Comparison of ENCODE assay signal across 18 cellular contexts in the genomic region with DNA sequence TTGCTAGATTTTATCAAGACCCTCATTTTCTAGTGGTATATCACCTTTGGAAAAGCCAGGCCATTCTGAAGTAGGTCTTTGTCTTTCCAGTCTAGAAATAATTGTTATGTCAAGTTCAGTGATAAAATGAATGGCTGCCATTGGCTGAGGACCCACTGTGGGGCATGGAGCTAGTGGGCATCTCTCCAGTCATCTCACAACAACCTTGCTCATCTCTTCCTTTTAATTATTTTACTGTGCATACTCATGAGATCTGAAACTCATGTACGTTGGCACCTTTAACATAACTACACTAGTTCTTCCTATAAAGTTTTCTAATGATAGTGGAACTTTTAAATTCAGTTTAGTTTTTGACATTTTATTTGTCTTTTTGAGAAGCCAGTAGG.
DNase-seq lines count a peak whose midpoint lies in the region; FAIRE-seq and TF ChIP-seq lines count a peak whose summit lies in the region.
"Had no signal": no experiment of that assay in that cellular context is flagged by ENCODE, and none has a peak within 500 bp of the region (broad histone marks: within the 10 kb centered on the region; RNA-seq: fewer than 3 reads in every experiment).

No MANE protein-coding gene starts in this region.

- no peaks in the 10 kb centered on the region for H3K36me3 Mint-ChIP-seq in activated T-cell treated with anti-CD3 and anti-CD28 coated beads, Interleukin-2, amount 50 U/mL, for 24 hours (ENCODE audit: low read depth)
- H3K36me3 Mint-ChIP-seq in activated T-helper 2 cell treated with anti-CD3 and anti-CD28 coated beads, Interferon-gamma antibody, Interleukin-2, Interleukin-4, amounts not matched to agents 10 μg/mL and 5 μg/mL and 100 μg/mL, durations not matched to agents 14 hours and 24 hours and 36 hours (ENCODE audit: low read depth), result peaks cover 4% of the 10 kb centered on the region

- peaks cover 21% of the 10 kb centered on the region for H3K4me1 Mint-ChIP-seq in activated T-cell treated with anti-CD3 and anti-CD28 coated beads, Interleukin-2, amount 50 U/mL, for 24 hours (ENCODE audit: low read depth)
- peaks cover 29% of the 10 kb centered on the region for H3K4me1 Mint-ChIP-seq in activated T-helper 2 cell treated with anti-CD3 and anti-CD28 coated beads, Interferon-gamma antibody, Interleukin-2, Interleukin-4, amounts not matched to agents 10 μg/mL and 5 μg/mL and 100 μg/mL, durations not matched to agents 14 hours and 24 hours and 36 hours (ENCODE audit: low read depth)
- H3K4me1 Mint-ChIP-seq: CD8-positive, alpha-beta memory T cell had no signal

- H3K4me3 Mint-ChIP-seq in activated T-cell treated with anti-CD3 and anti-CD28 coated beads, Interleukin-2, amount 50 U/mL, for 24 hours, result no peak overlapping the region
- no peak overlapping the region for H3K4me3 Mint-ChIP-seq in activated T-helper 2 cell treated with anti-CD3 and anti-CD28 coated beads, Interferon-gamma antibody, Interleukin-2, Interleukin-4, amounts not matched to agents 10 μg/mL and 5 μg/mL and 100 μg/mL, durations not matched to agents 14 hours and 24 hours and 36 hours (ENCODE audit: low read depth)
- H3K4me3 Mint-ChIP-seq: CD8-positive, alpha-beta memory T cell had no signal

- H3K79me2 ChIP-seq in DOHH2 (ENCODE audit: control insufficient read depth, low read length), result no peaks in the 10 kb centered on the region

- peak overlapping the region; percentile 20 for H3K4me2 ChIP-seq in DOHH2 (ENCODE audit: low read length)
- H3K4me2 ChIP-seq: KMS-11 had no signal

- TF ChIP-seq CTCF in DOHH2 (IDR thresholded peaks at IDR 0.05; ENCODE audit: low read depth, low read length, poor library complexity, severe bottlenecking), result no peak
- no peak for TF ChIP-seq CTCF in thyroid gland (IDR thresholded peaks at IDR 0.05)

- no peak overlapping the region for H3K27ac ChIP-seq in DOHH2 (ENCODE audit: low read depth, low read length)
- no peak overlapping the region for H3K27ac ChIP-seq in thyroid gland
- H3K27ac ChIP-seq: KMS-11 had no signal

- no peaks in the 10 kb centered on the region for H3K27me3 ChIP-seq in DOHH2 (ENCODE audit: control insufficient read depth, low read length)
- H3K27me3 ChIP-seq in thyroid gland, result no peaks in the 10 kb centered on the region

- H3K4me3 ChIP-seq in DOHH2 (ENCODE audit: low read length) (0 out of 2 replicates have a peak overlapping the region, but pooled peaks have one; percentile 5), thyroid gland (replicated peaks in 1 of 3) (no peak overlapping the region)

- peak; percentile 8 for FAIRE-seq in G401.6 (lab: Jason Lieb, UNC)

- WGBS in thyroid gland, 2 donors, result 79 to 86% methylated on average over 1 of the region's 1 CpG

- TF ChIP-seq POLR2A in thyroid gland (IDR thresholded peaks at IDR 0.05), result no peak

- H3K9me2 ChIP-seq in DOHH2 (replicated peaks; ENCODE audit: control insufficient read depth, low read length), result no peaks in the 10 kb centered on the region

- H3K9me3 ChIP-seq in DOHH2 (ENCODE audit: control insufficient read depth, insufficient read depth, low read length), result no peaks in the 10 kb centered on the region
- H3K9me3 ChIP-seq in thyroid gland, result no peaks in the 10 kb centered on the region

- no peaks in the 10 kb centered on the region for H3K9me3 Mint-ChIP-seq in activated T-cell treated with anti-CD3 and anti-CD28 coated beads, Interleukin-2, amount 50 U/mL, for 24 hours
- H3K9me3 Mint-ChIP-seq in activated T-helper 2 cell treated with anti-CD3 and anti-CD28 coated beads, Interferon-gamma antibody, Interleukin-2, Interleukin-4, amounts not matched to agents 10 μg/mL and 5 μg/mL and 100 μg/mL, durations not matched to agents 14 hours and 24 hours and 36 hours, result no peaks in the 10 kb centered on the region

- DNase-seq in activated T-cell treated with anti-CD3 and anti-CD28 coated beads, Interleukin-2, amount 50 U/mL, for 24 hours, result no peak
- DNase-seq in activated T-cell treated with anti-CD3 and anti-CD28 coated beads for 4 hours, result no peak
- DNase-seq in activated T-helper 2 cell treated with anti-CD3 and anti-CD28 coated beads, Interferon-gamma antibody, Interleukin-2, Interleukin-4, amounts not matched to agents 10 μg/mL and 5 μg/mL and 100 μg/mL, durations not matched to agents 14 hours and 24 hours and 36 hours (ENCODE audit: low spot score), result no peak
- no peak for DNase-seq in thyroid gland
- no peak for DNase-seq in EL
- DNase-seq: ACHN; C1 segment of cervical spinal cord; CD8-positive, alpha-beta memory T cell; DMS53; NCI-H1417; NCI-H187 treated with DMSO at 0.1 percent for 48 hours; NCI-H526; PC-3; RPMI8226; SHP77 treated with DMSO at 0.1 percent for 48 hours had no signal

- H4K20me1 ChIP-seq in DOHH2 (ENCODE audit: control insufficient read depth, insufficient read depth, low read depth, low read length), result no peaks in the 10 kb centered on the region

- intact Hi-C loops in activated T-helper 2 cell treated with anti-CD3 and anti-CD28 coated beads, Interferon-gamma antibody, Interleukin-2, Interleukin-4, amounts not matched to agents 10 μg/mL and 5 μg/mL and 100 μg/mL, durations not matched to agents 14 hours and 24 hours and 36 hours (cut with micrococcal nuclease), result loop anchor here (1.0 to 10.0 kb wide), 5 partner anchors 178 to 344 kb away; no protein-coding TSS in a partner anchor
- intact Hi-C loops in thyroid gland (cut with DNase I), result no loop called here

- H3F3A ChIP-seq in DOHH2 (ENCODE audit: control insufficient read depth, insufficient read depth), result no peaks in the 10 kb centered on the region

- no peaks in the 10 kb centered on the region for H3K27me3 Mint-ChIP-seq in activated T-cell treated with anti-CD3 and anti-CD28 coated beads, Interleukin-2, amount 50 U/mL, for 24 hours
- no peaks in the 10 kb centered on the region for H3K27me3 Mint-ChIP-seq in activated T-helper 2 cell treated with anti-CD3 and anti-CD28 coated beads, Interferon-gamma antibody, Interleukin-2, Interleukin-4, amounts not matched to agents 10 μg/mL and 5 μg/mL and 100 μg/mL, durations not matched to agents 14 hours and 24 hours and 36 hours (ENCODE audit: low read depth)
- H3K27me3 Mint-ChIP-seq: CD8-positive, alpha-beta memory T cell had no signal

- peaks cover 27% of the 10 kb centered on the region for H3K4me1 ChIP-seq in DOHH2 (ENCODE audit: control insufficient read depth, low read length)
- no peaks in the 10 kb centered on the region for H3K4me1 ChIP-seq in thyroid gland

- H3K36me3 ChIP-seq in DOHH2 (ENCODE audit: control insufficient read depth, low read length) (peaks cover 2% of the 10 kb centered on the region; the same call in 1 of the 2 replicates), thyroid gland (no peaks in the 10 kb centered on the region)

- peak overlapping the region; percentile 78 for H3K27ac Mint-ChIP-seq in activated T-cell treated with anti-CD3 and anti-CD28 coated beads, Interleukin-2, amount 50 U/mL, for 24 hours
- peak overlapping the region; percentile 74 for H3K27ac Mint-ChIP-seq in activated T-helper 2 cell treated with anti-CD3 and anti-CD28 coated beads, Interferon-gamma antibody, Interleukin-2, Interleukin-4, amounts not matched to agents 10 μg/mL and 5 μg/mL and 100 μg/mL, durations not matched to agents 14 hours and 24 hours and 36 hours
- H3K27ac Mint-ChIP-seq: CD8-positive, alpha-beta memory T cell had no signal
